In genomic region chr6:138258991-138259390, GRCh38 we compare ENCODE assay signal across 1 cellular context.
TF ChIP-seq lines count a peak whose summit lies in the region.

No MANE protein-coding gene starts in this region.

TF ChIP-seq in HepG2, 621 proteins besides CTCF, POLR2A, EP300 and RAD21 (continued from another document):
- no peak for TF ChIP-seq ONECUT2 (CRISPR knock-in tag; IDR thresholded peaks at IDR 0.05)
- no peak for TF ChIP-seq FOXA1 (IDR thresholded peaks at IDR 0.05)
- peak; percentile 80 for TF ChIP-seq FOXA1 (CRISPR knock-in tag; IDR thresholded peaks at IDR 0.05)
- TF ChIP-seq POGZ (CRISPR knock-in tag; IDR thresholded peaks at IDR 0.05) = peak; percentile 49; the same call in 1 of the 2 replicates
- TF ChIP-seq ZNF670 (CRISPR knock-in tag; IDR thresholded peaks at IDR 0.05; ENCODE audit: borderline replicate concordance) = no peak
- TF ChIP-seq NR2F6 (IDR thresholded peaks at IDR 0.05) = 0 out of 2 replicates have a peak, but pooled peaks have one; percentile 7
- peak; percentile 32; the same call in 1 of the 2 replicates for TF ChIP-seq NR2F6 (CRISPR knock-in tag; IDR thresholded peaks at IDR 0.05)
- peak; percentile 43; the same call in 1 of the 2 replicates for TF ChIP-seq GATAD2A (CRISPR knock-in tag; IDR thresholded peaks at IDR 0.05)
- TF ChIP-seq ZNF142 (CRISPR knock-in tag; IDR thresholded peaks at IDR 0.05) = no peak
- TF ChIP-seq MEF2D (CRISPR knock-in tag; IDR thresholded peaks at IDR 0.05) = 0 out of 2 replicates have a peak, but pooled peaks have one; percentile 22
- no peak for TF ChIP-seq SOX6 (IDR thresholded peaks at IDR 0.05)
- peak; percentile 60 for TF ChIP-seq SOX6 (CRISPR knock-in tag; IDR thresholded peaks at IDR 0.05)
- TF ChIP-seq ZNF678 (CRISPR knock-in tag; IDR thresholded peaks at IDR 0.05) = no peak
- TF ChIP-seq ELF4 (CRISPR knock-in tag; IDR thresholded peaks at IDR 0.05; ENCODE audit: borderline replicate concordance) = no peak
- TF ChIP-seq ZFP36L1 (CRISPR knock-in tag; IDR thresholded peaks at IDR 0.05) = peak; percentile 74; the same call in 1 of the 2 replicates
- no peak for TF ChIP-seq JUNB (CRISPR knock-in tag; IDR thresholded peaks at IDR 0.05; ENCODE audit: borderline replicate concordance)
- no peak for TF ChIP-seq ZIK1 (CRISPR knock-in tag; IDR thresholded peaks at IDR 0.05; ENCODE audit: borderline replicate concordance, low read depth)
- peak; percentile 97 for TF ChIP-seq ELF3 (CRISPR knock-in tag; IDR thresholded peaks at IDR 0.05)
- TF ChIP-seq TBX2 (CRISPR knock-in tag; IDR thresholded peaks at IDR 0.05; ENCODE audit: borderline replicate concordance) = peak; percentile 22; the same call in 1 of the 2 replicates
- TF ChIP-seq MNT (IDR thresholded peaks at IDR 0.05) = no peak
- TF ChIP-seq ARID3A (IDR thresholded peaks at IDR 0.05; ENCODE audit: low read depth, low read length) = peak; percentile 61; the same call in 1 of the 2 replicates
